1 cellular context compared by ENCODE assay signal in genomic region chr13:83824120-83824519, GRCh38.
TF ChIP-seq lines count a peak whose summit lies in the region.

No MANE protein-coding gene starts in this region.

TF ChIP-seq in HEK293, 187 proteins besides CTCF, POLR2A, EP300 and RAD21:
- TF ChIP-seq TSHZ1 (tag by site-specific recombination; IDR thresholded peaks at IDR 0.05; ENCODE audit: borderline replicate concordance) (no peak), SETDB1 (IDR thresholded peaks at IDR 0.05; ENCODE audit: insufficient read length, low read length) (peak; percentile 75), KLF16 (tag by site-specific recombination; IDR thresholded peaks at IDR 0.05) (no peak), TRIM28 (IDR thresholded peaks at IDR 0.05; ENCODE audit: borderline replicate concordance, low read length) (peak; percentile 69; the same call in 1 of the 2 replicates), ZNF488 (tag by site-specific recombination; IDR thresholded peaks at IDR 0.05) (no peak)
TF ChIP-seq in HEK293: peak in this region for 2.
